In genomic region chr5:138583984-138584637, GRCh38 we compare ENCODE assay signal across 25 cellular contexts. TPM values are rescaled to one million over a fixed set of nuclear protein-coding genes. Genes with fewer than 3 reads are reported as not detected.
DNase-seq lines count a peak whose midpoint lies in the region; ATAC-seq and TF ChIP-seq lines count a peak whose summit lies in the region.
"Had no signal": no experiment of that assay in that cellular context is flagged by ENCODE, and none has a peak within 500 bp of the region (broad histone marks: within the 10 kb centered on the region; RNA-seq: fewer than 3 reads in every experiment).

No MANE protein-coding gene starts in this region.

- H3K4me1 ChIP-seq in mucosa of descending colon (ENCODE audit: low read depth): peaks cover 3% of the 10 kb centered on the region

- TF ChIP-seq CTCF in mucosa of descending colon (IDR thresholded peaks at IDR 0.05) (no peak), brain microvascular endothelial cell (IDR thresholded peaks at IDR 0.05; ENCODE audit: low read depth, low read length, missing control alignments) (no peak)

- H3K27me3 ChIP-seq in brain microvascular endothelial cell (replicated peaks): no peaks in the 10 kb centered on the region

- H3K36me3 ChIP-seq in mucosa of descending colon (ENCODE audit: low read depth) (no peaks in the 10 kb centered on the region), brain microvascular endothelial cell (replicated peaks) (no peaks in the 10 kb centered on the region)

- DNase-seq in NCI-H2196 (lab: John Stamatoyannopoulos, UW; ENCODE audit: unreplicated experiment): peak; percentile 13
- DNase-seq in NCI-H2196 treated with DMSO at 0.1 percent for 48 hours (lab: John Stamatoyannopoulos, UW; ENCODE audit: unreplicated experiment): no peak
- no peak for DNase-seq in left lobe of liver (ENCODE audit: low spot score)
- DNase-seq in mucosa of descending colon: no peak
- DNase-seq in brain microvascular endothelial cell: no peak
- no peak for DNase-seq in SW480 (ENCODE audit: low spot score)
- DNase-seq in activated naive CD4-positive, alpha-beta T cell treated with anti-CD3 and anti-CD28 coated beads, Interleukin-2, amount 50 U/mL, for 16 hours: no peak
- DNase-seq: 8988T; C1 segment of cervical spinal cord; CD8-positive, alpha-beta T cell; DMS153; GDM1; Kasumi-1; NCI-H1694; NCI-H2107; NCI-H345; NCI-H524; NCI-H82; PC-9; RPMI8226; SHP77; SW 1271 had no signal

- H3K4me3 ChIP-seq in mucosa of descending colon (no peak overlapping the region), brain microvascular endothelial cell (ENCODE audit: low read depth, low read length) (no peak overlapping the region)
- H3K4me3 ChIP-seq: PC-9, SK-N-MC had no signal

- no peak overlapping the region for H3K27ac ChIP-seq in brain microvascular endothelial cell
- H3K27ac ChIP-seq: PC-9, SK-N-MC had no signal

- ATAC-seq in left lobe of liver: peak; percentile 70
- ATAC-seq in mucosa of descending colon: peak; percentile 54
- no peak for ATAC-seq in HG03280 (IDR thresholded peaks at IDR 0.05; ENCODE audit: unreplicated experiment)
- ATAC-seq: CD8-positive, alpha-beta T cell; HCT116 had no signal

- H3K9me3 ChIP-seq in mucosa of descending colon: no peaks in the 10 kb centered on the region

- intact Hi-C loops in mucosa of descending colon (cut with DNase I, micrococcal nuclease): no loop called here

- in situ Hi-C loops in brain microvascular endothelial cell (cut with HindIII; ENCODE audit: low pct_ligation_motif_present, low sequenced_read_pairs): no loop called here

RNA-seq across cellular contexts. Expression of gene HSPA9, which starts 8.9 kb away (rescaled TPM):
- total RNA-seq in left lobe of liver: 201 TPM
- total RNA-seq in mucosa of descending colon: 100 to 1,000 TPM; 170 to 182 (median 173) TPM

RNA-seq across cellular contexts. Expression of gene ETF1, which starts 41.1 kb away (rescaled TPM):
- total RNA-seq in left lobe of liver (28.1 TPM), mucosa of descending colon (100 to 1,000 TPM in 1 of 3 donors, 10 to 100 TPM in 2; 66.5 to 114 (median 85.7) TPM)
